In genomic region chr10:75223507-75223906, GRCh38 we compare ENCODE assay signal across 3 cellular contexts.
TF ChIP-seq lines count a peak whose summit lies in the region.

No MANE protein-coding gene starts in this region.

TF ChIP-seq in A549, 52 proteins besides CTCF, POLR2A, EP300 and RAD21:
- no peak for TF ChIP-seq CEBPB (IDR thresholded peaks at IDR 0.05)
- TF ChIP-seq GATA3 (IDR thresholded peaks at IDR 0.05; ENCODE audit: borderline replicate concordance), result no peak
- no peak for TF ChIP-seq HOXB5 (CRISPR knock-in tag; IDR thresholded peaks at IDR 0.05)
- TF ChIP-seq RCOR1 (IDR thresholded peaks at IDR 0.05; ENCODE audit: low read depth, low read length), result no peak
- TF ChIP-seq FOSB (CRISPR knock-in tag; IDR thresholded peaks at IDR 0.05), result no peak
- TF ChIP-seq TFCP2L1 (CRISPR knock-in tag; IDR thresholded peaks at IDR 0.05), result no peak
- TF ChIP-seq PHF8 (IDR thresholded peaks at IDR 0.05; ENCODE audit: borderline replicate concordance, low read depth), result no peak
- no peak for TF ChIP-seq NR3C1 (IDR thresholded peaks at IDR 0.05)
- no peak for TF ChIP-seq CBX2 (IDR thresholded peaks at IDR 0.05; ENCODE audit: borderline replicate concordance, low read depth)
- TF ChIP-seq RFX5 (IDR thresholded peaks at IDR 0.05), result no peak
- TF ChIP-seq EHF (CRISPR knock-in tag; IDR thresholded peaks at IDR 0.05), result no peak
- no peak for TF ChIP-seq USF2 (IDR thresholded peaks at IDR 0.05)
- no peak for TF ChIP-seq ZSCAN20 (CRISPR knock-in tag; IDR thresholded peaks at IDR 0.05)
- TF ChIP-seq MAZ (IDR thresholded peaks at IDR 0.05; ENCODE audit: borderline replicate concordance, low read depth, low read length), result no peak

TF ChIP-seq in HEK293, 187 proteins besides CTCF, POLR2A, EP300 and RAD21:
- TF ChIP-seq ZNF777 (tag by site-specific recombination; IDR thresholded peaks at IDR 0.05; ENCODE audit: borderline replicate concordance) (no peak), ZNF416 (tag by site-specific recombination; IDR thresholded peaks at IDR 0.05) (no peak), ZNF624 (tag by site-specific recombination; IDR thresholded peaks at IDR 0.05) (no peak), ZNF202 (tag by site-specific recombination; IDR thresholded peaks at IDR 0.05; ENCODE audit: borderline replicate concordance) (no peak), SALL2 (tag by site-specific recombination; IDR thresholded peaks at IDR 0.05; ENCODE audit: borderline replicate concordance) (no peak), IKZF3 (tag by site-specific recombination; IDR thresholded peaks at IDR 0.05) (peak; percentile 0; the same call in 1 of the 2 replicates)
TF ChIP-seq in HEK293: peak in this region for 1.

TF ChIP-seq in H1, 55 proteins besides CTCF, POLR2A, EP300 and RAD21:
- TF ChIP-seq RBBP5 (IDR thresholded peaks at IDR 0.05; ENCODE audit: borderline replicate concordance, low read depth, low read length), result no peak
- no peak for TF ChIP-seq BACH1 (IDR thresholded peaks at IDR 0.05; ENCODE audit: low read length)
- peak; percentile 49 for TF ChIP-seq NANOG (IDR thresholded peaks at IDR 0.05; ENCODE audit: insufficient read depth, low read depth, low read length, poor library complexity, severe bottlenecking)
- TF ChIP-seq TAF1 (IDR thresholded peaks at IDR 0.05; ENCODE audit: low read depth, low read length), result 0 out of 2 replicates have a peak, but pooled peaks have one; percentile 22
- TF ChIP-seq TEAD4 (IDR thresholded peaks at IDR 0.05; ENCODE audit: low read depth, low read length), result peak; percentile 77
- no peak for TF ChIP-seq RNF2 (IDR thresholded peaks at IDR 0.05; ENCODE audit: borderline replicate concordance, low read depth, low read length, missing control alignments, poor library complexity, severe bottlenecking)
- peak; percentile 45 for TF ChIP-seq ASH2L (IDR thresholded peaks at IDR 0.05; ENCODE audit: low read length)
- no peak for TF ChIP-seq CTBP2 (IDR thresholded peaks at IDR 0.05; ENCODE audit: borderline replicate concordance, insufficient read depth, insufficient read length, low read length)
